10 cellular contexts compared by ENCODE assay signal in genomic region chr2:239380831-239381708, GRCh38. TPM values are rescaled to one million over a fixed set of nuclear protein-coding genes. Genes with fewer than 3 reads are reported as not detected.
DNase-seq lines count a peak whose midpoint lies in the region; ATAC-seq and TF ChIP-seq lines count a peak whose summit lies in the region.
"Had no signal": no experiment of that assay in that cellular context is flagged by ENCODE, and none has a peak within 500 bp of the region (broad histone marks: within the 10 kb centered on the region; RNA-seq: fewer than 3 reads in every experiment).

No MANE protein-coding gene starts in this region.

- H3K9ac ChIP-seq in HUES64 (ENCODE audit: low read depth, low read length) (no peak overlapping the region), colonic mucosa (ENCODE audit: low read depth in 2 of 2, low read length in 2 of 2) (peak overlapping the region in 1 of 2 donors; percentile 12)
- H3K9ac ChIP-seq: KMS-11 had no signal

- peak; percentile 88 for DNase-seq in activated effector memory CD4-positive, alpha-beta T cell treated with anti-CD3 and anti-CD28 coated beads, Interleukin-2, amount 50 U/mL, for 16 hours
- DNase-seq in mucosa of descending colon = peak in 2 of 3 donors; percentile 31 to 34
- no peak for DNase-seq in NCI-H1048 (lab: John Stamatoyannopoulos, UW)
- no peak for DNase-seq in esophagus muscularis mucosa (ENCODE audit: extremely low spot score)
- DNase-seq in colonic mucosa = no peak

- intact Hi-C loops in mucosa of descending colon (cut with DNase I, micrococcal nuclease) (no loop called here), esophagus muscularis mucosa (cut with DNase I) (no loop called here), colonic mucosa (cut with DNase I) (no loop called here)

- 76% methylated on average over 30 of the region's 30 CpGs for WGBS in HUES64
- WGBS in thymus = 35% methylated on average over 30 of the region's 30 CpGs
- 71% methylated on average over 30 of the region's 30 CpGs for WGBS in esophagus muscularis mucosa

- TF ChIP-seq EP300 in esophagus muscularis mucosa (IDR thresholded peaks at IDR 0.05) = no peak

- H3K4me3 ChIP-seq in HUES64 (ENCODE audit: low read length) = peak overlapping the region; percentile 9; the same call in 1 of the 2 replicates
- no peak overlapping the region for H3K4me3 ChIP-seq in mucosa of descending colon
- peak overlapping the region; percentile 24 for H3K4me3 ChIP-seq in thymus (ENCODE audit: low read length)
- peak overlapping the region in 1 of 4 donors; percentile 8 for H3K4me3 ChIP-seq in esophagus muscularis mucosa
- H3K4me3 ChIP-seq in colonic mucosa = no peak overlapping the region

- no peak for TF ChIP-seq POLR2A in esophagus muscularis mucosa (IDR thresholded peaks at IDR 0.05; ENCODE audit: low read depth)

- H3K4me1 ChIP-seq in HUES64 (ENCODE audit: insufficient read depth, low read length) (peaks cover 23% of the 10 kb centered on the region), mucosa of descending colon (ENCODE audit: low read depth) (no peaks in the 10 kb centered on the region), thymus (ENCODE audit: control insufficient read depth, insufficient read depth, low read length) (peaks cover 17% of the 10 kb centered on the region), esophagus muscularis mucosa (peaks cover 12 to 38% (median 36%) of the 10 kb centered on the region in 4 donors), colonic mucosa (no peaks in the 10 kb centered on the region)

- no peaks in the 10 kb centered on the region for H3K27me3 ChIP-seq in HUES64 (ENCODE audit: insufficient read depth, low read length)
- H3K27me3 ChIP-seq in thymus (ENCODE audit: control insufficient read depth, insufficient read depth) = no peaks in the 10 kb centered on the region
- no peaks in the 10 kb centered on the region for H3K27me3 ChIP-seq in esophagus muscularis mucosa
- H3K27me3 ChIP-seq in colonic mucosa = no peaks in the 10 kb centered on the region
- H3K27me3 ChIP-seq: heart left ventricle had no signal

- H3K36me3 ChIP-seq in HUES64 (ENCODE audit: insufficient read depth, low read length) = peaks cover 4% of the 10 kb centered on the region; the same call in 1 of the 2 replicates
- H3K36me3 ChIP-seq in mucosa of descending colon (ENCODE audit: low read depth) = no peaks in the 10 kb centered on the region
- H3K36me3 ChIP-seq in thymus (ENCODE audit: control insufficient read depth, insufficient read depth) = peaks cover 35% of the 10 kb centered on the region
- H3K36me3 ChIP-seq in esophagus muscularis mucosa = peaks cover 0 to 18% (median 4%) of the 10 kb centered on the region in 4 donors
- H3K36me3 ChIP-seq in colonic mucosa = no peaks in the 10 kb centered on the region

- no peaks in the 10 kb centered on the region for H3K9me3 ChIP-seq in HUES64 (ENCODE audit: insufficient read depth, low read depth, low read length)
- no peaks in the 10 kb centered on the region for H3K9me3 ChIP-seq in mucosa of descending colon
- no peaks in the 10 kb centered on the region for H3K9me3 ChIP-seq in thymus (ENCODE audit: control insufficient read depth)
- no peaks in the 10 kb centered on the region for H3K9me3 ChIP-seq in esophagus muscularis mucosa
- no peaks in the 10 kb centered on the region for H3K9me3 ChIP-seq in colonic mucosa
- H3K9me3 ChIP-seq: heart left ventricle had no signal

- TF ChIP-seq CTCF in mucosa of descending colon (IDR thresholded peaks at IDR 0.05) (no peak), esophagus muscularis mucosa (IDR thresholded peaks at IDR 0.05) (no peak), colonic mucosa (IDR thresholded peaks at IDR 0.05) (no peak)

- H3K27ac ChIP-seq in HUES64 (ENCODE audit: low read depth, low read length) (peak overlapping the region; percentile 24; the same call in 1 of the 2 replicates), thymus (ENCODE audit: low read depth) (peak overlapping the region; percentile 42), esophagus muscularis mucosa (replicated peaks in 1 of 4) (no peak overlapping the region), colonic mucosa (no peak overlapping the region)
- H3K27ac ChIP-seq: KMS-11 had no signal

- ATAC-seq in GM21367 (IDR thresholded peaks at IDR 0.05; ENCODE audit: unreplicated experiment) (peak; percentile 35), mucosa of descending colon (peak; percentile 55)

RNA-seq across cellular contexts. Expression of gene HDAC4, which starts 19.8 kb away (rescaled TPM):
- polyA plus RNA-seq in HUES64 (2013, experiment 1 of 2) = 6.7 TPM
- polyA plus RNA-seq in HUES64 (2013, experiment 2 of 2) = 6.8 TPM
- 100 to 1,000 TPM in 1 of 3 donors, 10 to 100 TPM in 2; 41.4 to 147 (median 44.0) TPM for total RNA-seq in mucosa of descending colon
- polyA plus RNA-seq in thymus = 7.8 TPM
- 100 to 1,000 TPM in 1 of 4 donors, 10 to 100 TPM in 3; 59.4 to 119 (median 76.1) TPM for total RNA-seq in esophagus muscularis mucosa
- total RNA-seq in colonic mucosa = 10 to 100 TPM; 35.3 to 46.8 TPM

Comparison
In these comparisons a context has a peak if more than half of its experiments do, and no peak if none do; other contexts are left out.
1. H3K27ac ChIP-seq: peak in HUES64 (single experiment) and thymus (single experiment); none in esophagus muscularis mucosa (0 of 4) and colonic mucosa (single experiment).
2. H3K4me3 ChIP-seq: peak in HUES64 (single experiment) and thymus (single experiment); none in mucosa of descending colon (single experiment) and colonic mucosa (single experiment).
3. DNase-seq: peak in activated effector memory CD4-positive, alpha-beta T cell treated with anti-CD3 and anti-CD28 coated beads, Interleukin-2, amount 50 U/mL, for 16 hours (single experiment) and mucosa of descending colon (2 of 3); none in NCI-H1048 (single experiment), esophagus muscularis mucosa (single experiment) and colonic mucosa (single experiment).